ENCODE assay signal across 10 cellular contexts in genomic region chr4:26299254-26299882, GRCh38. TPM values are rescaled to one million over a fixed set of nuclear protein-coding genes. Genes with fewer than 3 reads are reported as not detected.
DNase-seq lines count a peak whose midpoint lies in the region; ATAC-seq, FAIRE-seq and TF ChIP-seq lines count a peak whose summit lies in the region.
"Had no signal": no experiment of that assay in that cellular context is flagged by ENCODE, and none has a peak within 500 bp of the region (broad histone marks: within the 10 kb centered on the region; RNA-seq: fewer than 3 reads in every experiment).

No MANE protein-coding gene starts in this region.

- no peak overlapping the region for H3K18ac ChIP-seq in trophoblast cell (ENCODE audit: low read length)

- H4K91ac ChIP-seq in trophoblast cell (ENCODE audit: low read depth, low read length) = no peak overlapping the region

- H3K4ac ChIP-seq in trophoblast cell (ENCODE audit: low read depth, low read length) = no peak overlapping the region

- BruUV-seq in PC-9 (replicated peaks; lab: Mats Ljungman, UMichigan) = no TSS peak

- H3F3A ChIP-seq in PC-9 (ENCODE audit: insufficient read depth, low read depth) = no peaks in the 10 kb centered on the region

- no peaks in the 10 kb centered on the region for H3K79me1 ChIP-seq in trophoblast cell (ENCODE audit: low read length)

- H3K27ac ChIP-seq in small intestine (ENCODE audit: low read depth in 1 of 2, low read length in 1 of 2) (no peak overlapping the region), trophoblast cell (ENCODE audit: low read depth, low read length) (no peak overlapping the region), PC-9 (no peak overlapping the region)

- H3K4me2 ChIP-seq in trophoblast cell (ENCODE audit: low read length) (no peak overlapping the region), PC-9 (no peak overlapping the region)

- TF ChIP-seq POLR2A in GM12891 (IDR thresholded peaks at IDR 0.05; ENCODE audit: low read depth, low read length) = no peak

- DNase-seq in GM12891 (ENCODE audit: insufficient read length, low spot score) = peak; percentile 5
- no peak for DNase-seq in adipocyte (ENCODE audit: low read depth)
- DNase-seq in small intestine = no peak
- DNase-seq in occipital lobe (lab: John Stamatoyannopoulos, UW) = no peak
- DNase-seq in trophoblast cell = no peak
- DNase-seq in PC-9 = no peak
- DNase-seq: glutamatergic neuron had no signal

- no peak overlapping the region for H3K23ac ChIP-seq in trophoblast cell (ENCODE audit: low read length)

- ATAC-seq in GM19455 (IDR thresholded peaks at IDR 0.05; ENCODE audit: unreplicated experiment) (peak; percentile 81), HG03442 (IDR thresholded peaks at IDR 0.05; ENCODE audit: unreplicated experiment) (peak; percentile 72)

- POLR2A ChIA-PET in PC-9 (lab: Charles Lee; ENCODE audit: unreplicated experiment) = no interaction called here

- H3K4me3 ChIP-seq in adipocyte (ENCODE audit: low read length) (peak overlapping the region; percentile 72), small intestine (ENCODE audit: low read depth in 1 of 2, low read length in 2 of 2) (no peak overlapping the region), trophoblast cell (ENCODE audit: low read depth, low read length) (no peak overlapping the region), PC-9 (no peak overlapping the region)

- no peak overlapping the region for H4K12ac ChIP-seq in trophoblast cell (ENCODE audit: low read depth, low read length)

- 60 to 75% (median 73%) methylated on average over 9 of the region's 9 CpGs for WGBS in small intestine, 3 donors
- no CpG with 5 or more reads among the region's 9 CpGs for WGBS in trophoblast cell (ENCODE audit: extremely low coverage, insufficient coverage, insufficient read length)

- no peak overlapping the region for H2BK120ac ChIP-seq in trophoblast cell (ENCODE audit: insufficient read depth, low read length, poor library complexity)

- no peaks in the 10 kb centered on the region for H3K9me3 ChIP-seq in adipocyte (ENCODE audit: control insufficient read depth, low read length)
- no peaks in the 10 kb centered on the region for H3K9me3 ChIP-seq in small intestine (ENCODE audit: control insufficient read depth, low read depth)
- no peaks in the 10 kb centered on the region for H3K9me3 ChIP-seq in trophoblast cell (ENCODE audit: insufficient read depth, low read depth, low read length)
- no peaks in the 10 kb centered on the region for H3K9me3 ChIP-seq in PC-9 (ENCODE audit: insufficient read depth, low read depth)

- FAIRE-seq in GM12891 (lab: Jason Lieb, UNC) = peak; percentile 79
- FAIRE-seq in small intestine (lab: Jason Lieb, UNC) = no peak
- FAIRE-seq: bronchial epithelial cell had no signal

- no peak overlapping the region for H3K14ac ChIP-seq in trophoblast cell (ENCODE audit: low read length)

- H3K27me3 ChIP-seq in adipocyte (replicated peaks; ENCODE audit: control insufficient read depth, insufficient read depth, low read length) = no peaks in the 10 kb centered on the region
- H3K27me3 ChIP-seq in small intestine (ENCODE audit: control insufficient read depth in 2 of 2, insufficient read depth in 2 of 2, low read length in 2 of 2) = no peaks in the 10 kb centered on the region
- no peaks in the 10 kb centered on the region for H3K27me3 ChIP-seq in trophoblast cell (ENCODE audit: insufficient read depth, low read length)
- no peaks in the 10 kb centered on the region for H3K27me3 ChIP-seq in PC-9 (ENCODE audit: insufficient read depth, low read depth)

- H3K79me2 ChIP-seq in trophoblast cell (ENCODE audit: control insufficient read depth, insufficient read depth, low read length, poor library complexity) (no peaks in the 10 kb centered on the region), PC-9 (ENCODE audit: low read depth) (no peaks in the 10 kb centered on the region)

- H2AFZ ChIP-seq in trophoblast cell (ENCODE audit: insufficient read depth, low read length, poor library complexity) (no peak overlapping the region), PC-9 (no peak overlapping the region)

- intact Hi-C loops in PC-9 (cut with micrococcal nuclease; ENCODE audit: unreplicated experiment) = no loop called here

- no peak overlapping the region for H2BK5ac ChIP-seq in trophoblast cell (ENCODE audit: low read depth, low read length, poor library complexity)

- CTCF ChIA-PET in PC-9 (lab: Charles Lee) = no interaction called here

- H3K9me2 ChIP-seq in PC-9 (ENCODE audit: insufficient read depth) = no peaks in the 10 kb centered on the region

- TF ChIP-seq CTCF in PC-9 (conservative IDR thresholded peaks at IDR 0.05) = no peak

- H4K20me1 ChIP-seq in PC-9 (ENCODE audit: insufficient read depth) = no peaks in the 10 kb centered on the region

- H2BK12ac ChIP-seq in trophoblast cell (ENCODE audit: low read length) = no peak overlapping the region

- H3K9ac ChIP-seq in adipocyte (ENCODE audit: low read length) (peak overlapping the region; percentile 64), trophoblast cell (ENCODE audit: low read length) (no peak overlapping the region)

- H4K8ac ChIP-seq in trophoblast cell (ENCODE audit: low read depth, low read length) = no peak overlapping the region

- no peak overlapping the region for H2AK5ac ChIP-seq in trophoblast cell (ENCODE audit: low read length)

- H3K4me1 ChIP-seq in adipocyte (ENCODE audit: control insufficient read depth, insufficient read depth, low read length) (peaks cover 29% of the 10 kb centered on the region), small intestine (ENCODE audit: control insufficient read depth in 2 of 2, insufficient read depth in 1 of 2, low read depth in 1 of 2, low read length in 1 of 2) (no peaks in the 10 kb centered on the region), trophoblast cell (ENCODE audit: control insufficient read depth in 1 of 2, insufficient read depth in 2 of 2, low read length in 2 of 2) (no peaks in the 10 kb centered on the region), PC-9 (replicated peaks; ENCODE audit: insufficient read depth) (no peaks in the 10 kb centered on the region)

- no peaks in the 10 kb centered on the region for H3K36me3 ChIP-seq in adipocyte (ENCODE audit: control insufficient read depth, insufficient read depth, low read length, severe bottlenecking)
- H3K36me3 ChIP-seq in small intestine (ENCODE audit: control insufficient read depth in 2 of 2, insufficient read depth in 2 of 2, low read length in 2 of 2) = no peaks in the 10 kb centered on the region
- no peaks in the 10 kb centered on the region for H3K36me3 ChIP-seq in trophoblast cell (ENCODE audit: control insufficient read depth in 1 of 2, insufficient read depth in 2 of 2, low read length in 2 of 2)
- H3K36me3 ChIP-seq in PC-9 (ENCODE audit: low read depth) = no peaks in the 10 kb centered on the region

TF ChIP-seq in GM12891, 5 proteins besides CTCF, POLR2A, EP300 and RAD21:
- TF ChIP-seq TAF1 (IDR thresholded peaks at IDR 0.05; ENCODE audit: low read depth, low read length) (no peak), PAX5 (IDR thresholded peaks at IDR 0.05; ENCODE audit: insufficient read depth, low read length, severe bottlenecking) (no peak), SPI1 (IDR thresholded peaks at IDR 0.05; ENCODE audit: low read depth, low read length) (no peak), POLR2AphosphoS5 (IDR thresholded peaks at IDR 0.05; ENCODE audit: low read depth, low read length) (no peak), POU2F2 (IDR thresholded peaks at IDR 0.05; ENCODE audit: low read depth, low read length) (no peak)

RNA-seq across cellular contexts. Expression of gene RBPJ, which starts 21.4 kb away (rescaled TPM):
- 30.5 TPM for polyA plus RNA-seq in GM12891 (2012; ENCODE audit: low read depth, missing spikeins)
- polyA plus RNA-seq in small intestine = 10 to 100 TPM; 13.0 to 20.8 (median 14.8) TPM
- total RNA-seq in occipital lobe (97.3 TPM), PC-9 (2021) (40.0 and 53.8 TPM in 2 replicates)
- 45.4 and 47.2 TPM in 2 replicates for polyA plus RNA-seq in trophoblast cell (2013)
